16 cellular contexts compared by ENCODE assay signal in genomic region chr1:192577145-192578140, GRCh38. TPM values are rescaled to one million over a fixed set of nuclear protein-coding genes. Genes with fewer than 3 reads are reported as not detected.
DNase-seq lines count a peak whose midpoint lies in the region; ATAC-seq, FAIRE-seq and TF ChIP-seq lines count a peak whose summit lies in the region.
"Had no signal": no experiment of that assay in that cellular context is flagged by ENCODE, and none has a peak within 500 bp of the region (broad histone marks: within the 10 kb centered on the region; RNA-seq: fewer than 3 reads in every experiment).

No MANE protein-coding gene starts in this region.

- no peaks in the 10 kb centered on the region for H3K9me3 Mint-ChIP-seq in CD4-positive, alpha-beta T cell
- no peaks in the 10 kb centered on the region for H3K9me3 Mint-ChIP-seq in activated naive CD8-positive, alpha-beta T cell treated with anti-CD3 and anti-CD28 coated beads, Interleukin-2, amount 50 U/mL, for 24 hours
- H3K9me3 Mint-ChIP-seq: CD14-positive monocyte, neural progenitor cell had no signal

- H3K27ac ChIP-seq in CD4-positive, alpha-beta T cell (ENCODE audit: low read depth, low read length): no peak overlapping the region
- peak overlapping the region in 2 of 4 donors; percentile 6 to 48 for H3K27ac ChIP-seq in pancreas
- H3K27ac ChIP-seq: foreskin keratinocyte, GM23248, neural progenitor cell had no signal

- 93 to 98% methylated on average over 2 of the region's 2 CpGs for WGBS in pancreas, 2 donors

- intact Hi-C loops in CD4-positive, alpha-beta T cell (cut with DNase I, micrococcal nuclease): loop anchor here (2.0 to 5.0 kb wide), 3 partner anchors 63 to 545 kb away; partner anchors contain the start of genes CDC73 (in 1 of the 2) and RGS2 (in 1 of the 2)
- intact Hi-C loops in pancreas (cut with DNase I): no loop called here

- H3K4me3 Mint-ChIP-seq in CD4-positive, alpha-beta T cell: peak overlapping the region; percentile 83
- H3K4me3 Mint-ChIP-seq in activated naive CD8-positive, alpha-beta T cell treated with anti-CD3 and anti-CD28 coated beads, Interleukin-2, amount 50 U/mL, for 24 hours: peak overlapping the region; percentile 84
- H3K4me3 Mint-ChIP-seq: CD14-positive monocyte, neural progenitor cell had no signal

- H3K27me3 ChIP-seq in CD4-positive, alpha-beta T cell (ENCODE audit: control insufficient read depth, insufficient read depth, low read length): no peaks in the 10 kb centered on the region
- H3K27me3 ChIP-seq in pancreas: no peaks in the 10 kb centered on the region
- H3K27me3 ChIP-seq: foreskin keratinocyte, neural progenitor cell had no signal

- DNase-seq in CD4-positive, alpha-beta T cell: no peak
- DNase-seq in activated naive CD8-positive, alpha-beta T cell treated with anti-CD3 and anti-CD28 coated beads, Interleukin-2, amount 50 U/mL, for 24 hours: no peak
- DNase-seq in pancreas: no peak
- no peak for DNase-seq in NCI-H1930 (lab: John Stamatoyannopoulos, UW)
- DNase-seq in kidney glomerular epithelial cell (lab: John Stamatoyannopoulos, UW): no peak
- no peak for DNase-seq in omental fat pad (ENCODE audit: low spot score)
- DNase-seq: dermis blood vessel endothelial cell; foreskin keratinocyte; GM23248; NCI-H510A treated with DMSO at 0.1 percent for 48 hours; Right ventricle myocardium superior; stimulated activated CD8-positive, alpha-beta memory T cell treated with anti-CD3 and anti-CD28 coated beads, Interleukin-4, amount 100 ng/mL, for 48 hours had no signal

- CTCF ChIA-PET in CD4-positive, alpha-beta T cell (lab: Charles Lee): interaction anchor here (0.7 to 1.6 kb wide), 2 partner anchors 21 to 32 kb away, joined by 3 read pairs; no protein-coding TSS in a partner anchor

- no peaks in the 10 kb centered on the region for H3K36me3 ChIP-seq in pancreas
- H3K36me3 ChIP-seq: neural progenitor cell had no signal

- ATAC-seq in CD4-positive, alpha-beta T cell (ENCODE audit: poor library complexity): no peak
- no peak for ATAC-seq in activated naive CD8-positive, alpha-beta T cell treated with anti-CD3 and anti-CD28 coated beads, Interleukin-2, amount 50 U/mL, for 24 hours
- ATAC-seq in pancreas (no peak), GM21737 (IDR thresholded peaks at IDR 0.05; ENCODE audit: unreplicated experiment) (no peak), omental fat pad (ENCODE audit: low FRiP score) (no peak)
- ATAC-seq: foreskin keratinocyte had no signal

- FAIRE-seq in pancreas (lab: Jason Lieb, UNC): peak; percentile 9

- no peak overlapping the region for H3K4me3 ChIP-seq in pancreas
- H3K4me3 ChIP-seq: GM23248, neural progenitor cell had no signal

- no peaks in the 10 kb centered on the region for H3K9me3 ChIP-seq in CD4-positive, alpha-beta T cell (ENCODE audit: control insufficient read depth, low read length)
- H3K9me3 ChIP-seq in pancreas: no peaks in the 10 kb centered on the region

- H3K36me3 Mint-ChIP-seq in CD4-positive, alpha-beta T cell (ENCODE audit: low read depth): peaks cover 35% of the 10 kb centered on the region
- H3K36me3 Mint-ChIP-seq in activated naive CD8-positive, alpha-beta T cell treated with anti-CD3 and anti-CD28 coated beads, Interleukin-2, amount 50 U/mL, for 24 hours (ENCODE audit: low read depth): peaks cover 14% of the 10 kb centered on the region
- H3K36me3 Mint-ChIP-seq: CD14-positive monocyte, neural progenitor cell had no signal

- H3K4me1 ChIP-seq in pancreas: peaks cover 0 to 7% (median 0%) of the 10 kb centered on the region in 3 donors
- H3K4me1 ChIP-seq: foreskin keratinocyte, neural progenitor cell had no signal

- peak overlapping the region; percentile 93 for H3K27ac Mint-ChIP-seq in CD4-positive, alpha-beta T cell
- peak overlapping the region; percentile 59 for H3K27ac Mint-ChIP-seq in activated naive CD8-positive, alpha-beta T cell treated with anti-CD3 and anti-CD28 coated beads, Interleukin-2, amount 50 U/mL, for 24 hours
- H3K27ac Mint-ChIP-seq: neural progenitor cell had no signal

- peaks cover 74% of the 10 kb centered on the region for H3K4me1 Mint-ChIP-seq in CD4-positive, alpha-beta T cell (ENCODE audit: low read depth)
- peaks cover 67% of the 10 kb centered on the region for H3K4me1 Mint-ChIP-seq in activated naive CD8-positive, alpha-beta T cell treated with anti-CD3 and anti-CD28 coated beads, Interleukin-2, amount 50 U/mL, for 24 hours

- TF ChIP-seq POLR2A in GM18526 (IDR thresholded peaks at IDR 0.05; ENCODE audit: extremely low read depth, insufficient read length): peak; percentile 32

- POLR2A ChIA-PET in CD4-positive, alpha-beta T cell (lab: Charles Lee): interaction anchor here (1.0 to 1.4 kb wide), 2 partner anchors 26 to 62 kb away, joined by 4 to 5 read pairs; no protein-coding TSS in a partner anchor

- no peaks in the 10 kb centered on the region for H3K27me3 Mint-ChIP-seq in CD4-positive, alpha-beta T cell
- H3K27me3 Mint-ChIP-seq in activated naive CD8-positive, alpha-beta T cell treated with anti-CD3 and anti-CD28 coated beads, Interleukin-2, amount 50 U/mL, for 24 hours: no peaks in the 10 kb centered on the region

- no peak for TF ChIP-seq CTCF in CD4-positive, alpha-beta T cell (IDR thresholded peaks at IDR 0.05)
- TF ChIP-seq CTCF in pancreas (IDR thresholded peaks at IDR 0.05) (no peak), omental fat pad (IDR thresholded peaks at IDR 0.05) (no peak)

RNA-seq across cellular contexts. Expression of gene RGS1, which starts 1.9 kb away (rescaled TPM):
- total RNA-seq in CD4-positive, alpha-beta T cell: 100 to 1,000 TPM; 428 to 429 TPM
- total RNA-seq in pancreas (10 to 100 TPM in 2 of 6 donors, 1 to 10 TPM in 3, under 1 TPM in 1; 0.55 to 77.1 (median 2.7) TPM), omental fat pad (10 to 100 TPM; 28.4 to 63.6 (median 47.1) TPM)
- 1 to 10 TPM; 1.7 to 2.5 TPM for polyA plus RNA-seq in pancreas
- total RNA-seq: dermis blood vessel endothelial cell, foreskin keratinocyte, GM23248 had no signal
- polyA plus RNA-seq: foreskin keratinocyte, GM23248 had no signal

RNA-seq across cellular contexts. Expression of gene RGS13, which starts 58.5 kb away (rescaled TPM):
- under 1 TPM; 0.17 to 0.30 TPM for total RNA-seq in CD4-positive, alpha-beta T cell
- total RNA-seq in pancreas (under 1 TPM in 4 of 6 donors, not detected in 2; 0.21 to 0.84 (median 0.23) TPM), omental fat pad (under 1 TPM in 3 of 4 donors, not detected in 1; 0.60 to 0.65 (median 0.63) TPM)
- polyA plus RNA-seq in pancreas: under 1 TPM; 0.27 to 0.70 TPM
- total RNA-seq: dermis blood vessel endothelial cell, foreskin keratinocyte, GM23248 had no signal
- polyA plus RNA-seq: CD14-positive monocyte, foreskin keratinocyte, GM23248 had no signal

Comparison
In these comparisons a context has a peak if more than half of its experiments do, and no peak if none do; other contexts are left out.
1. RNA of gene RGS1, which starts 1.9 kb away (total RNA-seq): 428 to 429 TPM in CD4-positive, alpha-beta T cell; 28.4 to 63.6 TPM in omental fat pad and 0.55 to 77.1 TPM in pancreas; every median in the first group is over 4 times any median in the second.
2. intact Hi-C loops: an anchor here in CD4-positive, alpha-beta T cell (2.0 to 5.0 kb wide); none called in pancreas.